In genomic region chr16:48881272-48881671, GRCh38 we compare ENCODE assay signal across 35 cellular contexts.
"Had no signal": no experiment of that assay in that cellular context is flagged by ENCODE, and none has a peak within 500 bp of the region (broad histone marks: within the 10 kb centered on the region; RNA-seq: fewer than 3 reads in every experiment).

No MANE protein-coding gene starts in this region.

- DNase-seq: Karpas-422, Kasumi-1, MG63, MM.1S, MV-4-11, NCI-H1048, NCI-H1092, NCI-H1092 treated with DMSO at 0.1 percent for 48 hours, NCI-H1105, NCI-H1105 treated with DMSO at 0.1 percent for 48 hours, NCI-H1417, NCI-H1417 treated with DMSO at 0.1 percent for 48 hours, NCI-H1436, NCI-H1436 treated with DMSO at 0.1 percent for 48 hours, NCI-H146, NCI-H1694, NCI-H1694 treated with DMSO at 0.1 percent for 48 hours, NCI-H187, NCI-H187 treated with DMSO at 0.1 percent for 48 hours, NCI-H1930, NCI-H2029, NCI-H2029 treated with DMSO at 0.1 percent for 48 hours, NCI-H2081, NCI-H2081 treated with DMSO at 0.1 percent for 48 hours, NCI-H2107, NCI-H2171, NCI-H2171 treated with DMSO at 0.1 percent for 48 hours, NCI-H2227 treated with DMSO at 0.1 percent for 48 hours, NCI-H226, NCI-H345, NCI-H446, NCI-H446 treated with DMSO at 0.1 percent for 48 hours, NCI-H510A, NCI-H510A treated with DMSO at 0.1 percent for 48 hours, NCI-H524 had no signal

- H3K9me3 ChIP-seq: MG63 had no signal

- H3K4me3 ChIP-seq: MG63 had no signal

- H3K36me3 ChIP-seq: MG63 had no signal
